In genomic region chr12:76559277-76560082, GRCh38 we compare ENCODE assay signal across 7 cellular contexts. TPM values are rescaled to one million over a fixed set of nuclear protein-coding genes. Genes with fewer than 3 reads are reported as not detected.
A peak's percentile ranks its signal among the peaks of the same experiment; 100 is the strongest.
DNase-seq lines count a peak whose midpoint lies in the region; ATAC-seq, FAIRE-seq and TF ChIP-seq lines count a peak whose summit lies in the region.

Gene OSBPL8, minus strand, starts transcription at chr12:76559771. Its CDS starts 72,220 bp downstream, at chr12:76487551.

- H3K4me1 ChIP-seq in hepatocyte (ENCODE audit: insufficient read depth) = peaks cover 9% of the 10 kb centered on the region

- peak; percentile 67 for FAIRE-seq in GM18507 (lab: Jason Lieb, UNC)

- no peaks in the 10 kb centered on the region for H3K36me3 ChIP-seq in hepatocyte (replicated peaks; ENCODE audit: insufficient read depth, low read depth)

- peaks cover 39% of the 10 kb centered on the region for H3K79me2 ChIP-seq in hepatocyte

- ATAC-seq in HG02981 (IDR thresholded peaks at IDR 0.05; ENCODE audit: unreplicated experiment) = peak; percentile 74

- peak within 1 kb of the TSS; percentile 99 for H2AFZ ChIP-seq in hepatocyte

- no peak for TF ChIP-seq CTCF in astrocyte of the cerebellum (IDR thresholded peaks at IDR 0.05; ENCODE audit: low read depth, low read length, missing control alignments)
- TF ChIP-seq CTCF in hepatocyte (IDR thresholded peaks at IDR 0.05; ENCODE audit: poor library complexity) = peak; percentile 47

- H3K27ac ChIP-seq in hepatocyte = peak within 1 kb of the TSS; percentile 99

- H3K27me3 ChIP-seq in hepatocyte = no peaks in the 10 kb centered on the region

- DNase-seq in GM18507 (ENCODE audit: extremely low spot score, insufficient read length, low read depth) = peak; percentile 84
- DNase-seq in NCI-H2029 (lab: John Stamatoyannopoulos, UW) = peak; percentile 91
- DNase-seq in T-helper 22 cell (ENCODE audit: low read depth) = peak; percentile 87
- peak; percentile 62 for DNase-seq in astrocyte of the cerebellum (ENCODE audit: low read depth)
- peak; percentile 95 for DNase-seq in hepatocyte (ENCODE audit: low spot score)
- peak; percentile 96 for DNase-seq in retina

- in situ Hi-C loops in astrocyte of the cerebellum (cut with HindIII; ENCODE audit: low sequenced_read_pairs) = no loop called here

- 1% methylated on average over 70 of the region's 85 CpGs for WGBS in hepatocyte (ENCODE audit: low lambda C conversion rate, missing lambda C conversion rate)

- peak within 1 kb of the TSS; percentile 93 for H3K4me3 ChIP-seq in astrocyte of the cerebellum (ENCODE audit: low read depth, low read length)
- peak within 1 kb of the TSS; percentile 98 for H3K4me3 ChIP-seq in hepatocyte

- no peaks in the 10 kb centered on the region for H3K9me3 ChIP-seq in hepatocyte (ENCODE audit: low read depth)

- peak within 1 kb of the TSS; percentile 83 for H3K4me2 ChIP-seq in hepatocyte

- peaks cover 1% of the 10 kb centered on the region for H4K20me1 ChIP-seq in hepatocyte (ENCODE audit: insufficient read depth, poor library complexity, severe bottlenecking)

- no peaks in the 10 kb centered on the region for H3K9me2 ChIP-seq in hepatocyte (replicated peaks; ENCODE audit: insufficient read depth)

RNA-seq across cellular contexts. Expression of gene OSBPL8, which starts in this region (rescaled TPM):
- total RNA-seq in hepatocyte = 73.0 and 82.5 TPM in 2 replicates
- polyA plus RNA-seq in hepatocyte = 20.1 and 21.4 TPM in 2 replicates

Comparison
In these comparisons a context has a peak if more than half of its experiments do, and no peak if none do; other contexts are left out.
1. Peak in every context shown above with its lines: DNase-seq, ATAC-seq, H3K4me3 ChIP-seq and H3K27ac ChIP-seq.